26 cellular contexts compared by ENCODE assay signal in the genomic region with DNA sequence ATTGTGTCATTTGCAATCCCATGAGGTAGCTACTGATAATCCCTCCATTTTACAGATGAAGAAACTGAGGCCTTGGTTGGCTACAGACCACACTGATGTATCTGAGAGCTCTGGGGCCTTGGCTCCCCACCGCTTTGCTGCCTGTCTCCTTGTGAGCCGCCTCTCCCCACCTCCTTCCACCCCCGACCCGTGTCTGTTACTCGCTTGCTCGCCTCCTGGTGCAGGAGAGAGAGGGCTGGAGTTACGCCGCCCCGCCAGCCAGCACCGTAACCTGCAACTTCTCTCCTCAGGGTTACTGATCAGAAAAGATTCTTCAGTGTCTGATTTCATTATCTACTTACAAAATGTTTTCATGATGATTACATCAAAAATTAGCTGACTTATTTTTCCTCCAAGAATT. TPM values are rescaled to one million over a fixed set of nuclear protein-coding genes. Genes with fewer than 3 reads are reported as not detected.
DNase-seq lines count a peak whose midpoint lies in the region; ATAC-seq, FAIRE-seq and TF ChIP-seq lines count a peak whose summit lies in the region.
"Had no signal": no experiment of that assay in that cellular context is flagged by ENCODE, and none has a peak within 500 bp of the region (broad histone marks: within the 10 kb centered on the region; RNA-seq: fewer than 3 reads in every experiment).

No MANE protein-coding gene starts in this region.

- H3K4me3 Mint-ChIP-seq in activated CD4-positive, alpha-beta T cell treated with anti-CD3 and anti-CD28 coated beads, Interleukin-2, amount 10 ng/mL, durations not matched to agents 24 days and 14 days: no peak overlapping the region
- no peak overlapping the region for H3K4me3 Mint-ChIP-seq in activated CD4-positive, alpha-beta T cell treated with anti-CD3 and anti-CD28 coated beads, Interleukin-2, amount 10 ng/mL, durations not matched to agents 7 days and 5 days
- H3K4me3 Mint-ChIP-seq in T-helper 17 cell: no peak overlapping the region
- H3K4me3 Mint-ChIP-seq: CD8-positive, alpha-beta T cell had no signal

- H3K27ac Mint-ChIP-seq in activated CD4-positive, alpha-beta T cell treated with anti-CD3 and anti-CD28 coated beads, Interleukin-2, amount 10 ng/mL, durations not matched to agents 24 days and 14 days: no peak overlapping the region
- no peak overlapping the region for H3K27ac Mint-ChIP-seq in activated CD4-positive, alpha-beta T cell treated with anti-CD3 and anti-CD28 coated beads, Interleukin-2, amount 10 ng/mL, durations not matched to agents 7 days and 5 days
- peak overlapping the region; percentile 60 for H3K27ac Mint-ChIP-seq in T-helper 17 cell
- H3K27ac Mint-ChIP-seq: CD8-positive, alpha-beta T cell had no signal

- H3K27ac ChIP-seq in BLaER1 (peak overlapping the region; percentile 76), osteoblast (ENCODE audit: low read depth, low read length) (no peak overlapping the region), ovary (no peak overlapping the region)
- H3K27ac ChIP-seq: 22Rv1, PC-9 had no signal

- ATAC-seq in T-helper 17 cell (no peak), GM18858 (IDR thresholded peaks at IDR 0.05; ENCODE audit: unreplicated experiment) (no peak)
- ATAC-seq: CD8-positive, alpha-beta T cell; HCT116; SK-N-SH treated with all-trans-retinoic acid at 6 μM for 48 hours had no signal

- TF ChIP-seq CTCF in osteoblast (IDR thresholded peaks at IDR 0.05; ENCODE audit: extremely low read depth, low read depth, low read length) (no peak), ovary (IDR thresholded peaks at IDR 0.05) (no peak)

- POLR2A ChIA-PET in activated CD4-positive, alpha-beta T cell treated with anti-CD3 and anti-CD28 coated beads, Interleukin-2, amount 10 ng/mL, durations not matched to agents 7 days and 5 days (lab: Charles Lee): no interaction called here

- no peaks in the 10 kb centered on the region for H3K27me3 ChIP-seq in BLaER1
- H3K27me3 ChIP-seq in osteoblast (ENCODE audit: insufficient read depth, low read length): no peaks in the 10 kb centered on the region
- no peaks in the 10 kb centered on the region for H3K27me3 ChIP-seq in ovary

- H3K36me3 ChIP-seq in BLaER1 (0 out of 2 replicates have a peak, but pooled peaks cover 8% of the 10 kb centered on the region), osteoblast (ENCODE audit: insufficient read depth, low read length) (no peaks in the 10 kb centered on the region), ovary (no peaks in the 10 kb centered on the region)

- no peak for FAIRE-seq in urothelium cell line (lab: Jason Lieb, UNC)
- FAIRE-seq: G401.6, GM12892 had no signal

- H3K36me3 Mint-ChIP-seq in activated CD4-positive, alpha-beta T cell treated with anti-CD3 and anti-CD28 coated beads, Interleukin-2, amount 10 ng/mL, durations not matched to agents 24 days and 14 days (ENCODE audit: low read depth): peaks cover 5% of the 10 kb centered on the region
- H3K36me3 Mint-ChIP-seq in activated CD4-positive, alpha-beta T cell treated with anti-CD3 and anti-CD28 coated beads, Interleukin-2, amount 10 ng/mL, durations not matched to agents 7 days and 5 days (ENCODE audit: low read depth): peaks cover 4% of the 10 kb centered on the region
- peaks cover under 1% of the 10 kb centered on the region for H3K36me3 Mint-ChIP-seq in T-helper 17 cell (ENCODE audit: low read depth)

- intact Hi-C loops in activated CD4-positive, alpha-beta T cell treated with anti-CD3 and anti-CD28 coated beads, Interleukin-2, amount 10 ng/mL, durations not matched to agents 24 days and 14 days (cut with micrococcal nuclease): no loop called here
- intact Hi-C loops in ovary (cut with DNase I): no loop called here

- H3K4me3 ChIP-seq in BLaER1 (peak overlapping the region; percentile 34; the same call in 1 of the 2 replicates), osteoblast (ENCODE audit: insufficient read depth, low read length) (no peak overlapping the region), ovary (no peak overlapping the region)
- H3K4me3 ChIP-seq: PC-9 had no signal

- H3K4me2 ChIP-seq in BLaER1 (peak overlapping the region; percentile 93), osteoblast (ENCODE audit: insufficient read depth, low read length) (no peak overlapping the region)
- H3K4me2 ChIP-seq: PC-9 had no signal

- TF ChIP-seq POLR2A in ovary (IDR thresholded peaks at IDR 0.05): no peak

- H3K4me1 Mint-ChIP-seq in activated CD4-positive, alpha-beta T cell treated with anti-CD3 and anti-CD28 coated beads, Interleukin-2, amount 10 ng/mL, durations not matched to agents 24 days and 14 days: no peaks in the 10 kb centered on the region
- peaks cover 10% of the 10 kb centered on the region for H3K4me1 Mint-ChIP-seq in activated CD4-positive, alpha-beta T cell treated with anti-CD3 and anti-CD28 coated beads, Interleukin-2, amount 10 ng/mL, durations not matched to agents 7 days and 5 days
- peaks cover 22% of the 10 kb centered on the region for H3K4me1 Mint-ChIP-seq in T-helper 17 cell

- peaks cover 12% of the 10 kb centered on the region for H3K9me3 ChIP-seq in BLaER1
- no peaks in the 10 kb centered on the region for H3K9me3 ChIP-seq in T-helper 17 cell (ENCODE audit: control insufficient read depth, low read length, poor library complexity, severe bottlenecking)
- H3K9me3 ChIP-seq in osteoblast (ENCODE audit: low read depth, low read length): no peaks in the 10 kb centered on the region
- H3K9me3 ChIP-seq in ovary: no peaks in the 10 kb centered on the region

- no peaks in the 10 kb centered on the region for H3K9me3 Mint-ChIP-seq in activated CD4-positive, alpha-beta T cell treated with anti-CD3 and anti-CD28 coated beads, Interleukin-2, amount 10 ng/mL, durations not matched to agents 24 days and 14 days
- no peaks in the 10 kb centered on the region for H3K9me3 Mint-ChIP-seq in activated CD4-positive, alpha-beta T cell treated with anti-CD3 and anti-CD28 coated beads, Interleukin-2, amount 10 ng/mL, durations not matched to agents 7 days and 5 days
- H3K9me3 Mint-ChIP-seq: CD8-positive, alpha-beta T cell had no signal

- WGBS in ovary, 3 donors: 82 to 91% (median 84%) methylated on average over 10 of the region's 10 CpGs

- CTCF ChIA-PET in activated CD4-positive, alpha-beta T cell treated with anti-CD3 and anti-CD28 coated beads, Interleukin-2, amount 10 ng/mL, durations not matched to agents 7 days and 5 days (lab: Charles Lee): no interaction called here

- no peaks in the 10 kb centered on the region for H3K79me2 ChIP-seq in osteoblast (ENCODE audit: insufficient read depth, low read length)

- H2AFZ ChIP-seq in osteoblast (ENCODE audit: low read length): no peak overlapping the region
- H2AFZ ChIP-seq: PC-9 had no signal

- no peaks in the 10 kb centered on the region for H3K27me3 Mint-ChIP-seq in activated CD4-positive, alpha-beta T cell treated with anti-CD3 and anti-CD28 coated beads, Interleukin-2, amount 10 ng/mL, durations not matched to agents 24 days and 14 days
- no peaks in the 10 kb centered on the region for H3K27me3 Mint-ChIP-seq in activated CD4-positive, alpha-beta T cell treated with anti-CD3 and anti-CD28 coated beads, Interleukin-2, amount 10 ng/mL, durations not matched to agents 7 days and 5 days
- H3K27me3 Mint-ChIP-seq in T-helper 17 cell: no peaks in the 10 kb centered on the region

- DNase-seq in activated CD4-positive, alpha-beta T cell treated with anti-CD3 and anti-CD28 coated beads, Interleukin-2, amount 10 ng/mL, durations not matched to agents 24 days and 14 days: peak; percentile 47
- no peak for DNase-seq in activated CD4-positive, alpha-beta T cell treated with anti-CD3 and anti-CD28 coated beads, Interleukin-2, amount 10 ng/mL, durations not matched to agents 7 days and 5 days
- DNase-seq in T-helper 17 cell (no peak), osteoblast (ENCODE audit: insufficient read length, low spot score, missing footprints) (peak; percentile 41), urothelium cell line (ENCODE audit: low spot score) (no peak), ovary (no peak)
- DNase-seq: ACHN; C1 segment of cervical spinal cord; CD8-positive, alpha-beta T cell; DMS153; GOT3; MM.1S; NCI-H1048; NCI-H1417 treated with DMSO at 0.1 percent for 48 hours; NCI-H187 treated with DMSO at 0.1 percent for 48 hours; NCI-H2227 treated with DMSO at 0.1 percent for 48 hours; NCI-H510A; PC-9; RPMI8226 had no signal

- peaks cover 94% of the 10 kb centered on the region for H3K4me1 ChIP-seq in BLaER1
- H3K4me1 ChIP-seq in osteoblast (ENCODE audit: insufficient read depth, low read length): peaks cover 10% of the 10 kb centered on the region
- H3K4me1 ChIP-seq in ovary (ENCODE audit: insufficient read depth): peaks cover 11% of the 10 kb centered on the region

- TF ChIP-seq EP300 in ovary (IDR thresholded peaks at IDR 0.05): no peak

- peaks cover 11% of the 10 kb centered on the region; the same call in 1 of the 2 replicates for H4K20me1 ChIP-seq in BLaER1
- H4K20me1 ChIP-seq in osteoblast (ENCODE audit: insufficient read depth, low read length): no peaks in the 10 kb centered on the region

- peak overlapping the region; percentile 66; the same call in 1 of the 2 replicates for H3K9ac ChIP-seq in BLaER1

RNA-seq across cellular contexts. Expression of a gene that starts 34.1 kb away (rescaled TPM):
- 56.2 and 62.7 TPM in 2 replicates for total RNA-seq in activated CD4-positive, alpha-beta T cell treated with anti-CD3 and anti-CD28 coated beads, Interleukin-2, amount 10 ng/mL, durations not matched to agents 24 days and 14 days
- total RNA-seq in activated CD4-positive, alpha-beta T cell treated with anti-CD3 and anti-CD28 coated beads, Interleukin-2, amount 10 ng/mL, durations not matched to agents 7 days and 5 days: 10 to 100 TPM; 43.5 to 54.8 TPM
- total RNA-seq in T-helper 17 cell (10 to 100 TPM; 66.0 to 91.0 TPM), osteoblast (31.8 and 32.6 TPM in 2 replicates), ovary (10 to 100 TPM; 46.0 to 76.9 (median 57.3) TPM)
- polyA plus RNA-seq in ovary: 10 to 100 TPM; 46.5 to 70.7 TPM

Comparison
In these comparisons a context has a peak if more than half of its experiments do, and no peak if none do; other contexts are left out.
1. DNase-seq: peak in activated CD4-positive, alpha-beta T cell treated with anti-CD3 and anti-CD28 coated beads, Interleukin-2, amount 10 ng/mL, durations not matched to agents 24 days and 14 days (single experiment) and osteoblast (single experiment); none in activated CD4-positive, alpha-beta T cell treated with anti-CD3 and anti-CD28 coated beads, Interleukin-2, amount 10 ng/mL, durations not matched to agents 7 days and 5 days (single experiment), T-helper 17 cell (0 of 3), urothelium cell line (single experiment) and ovary (0 of 5).